ENCODE assay signal across 16 cellular contexts in the genomic region with DNA sequence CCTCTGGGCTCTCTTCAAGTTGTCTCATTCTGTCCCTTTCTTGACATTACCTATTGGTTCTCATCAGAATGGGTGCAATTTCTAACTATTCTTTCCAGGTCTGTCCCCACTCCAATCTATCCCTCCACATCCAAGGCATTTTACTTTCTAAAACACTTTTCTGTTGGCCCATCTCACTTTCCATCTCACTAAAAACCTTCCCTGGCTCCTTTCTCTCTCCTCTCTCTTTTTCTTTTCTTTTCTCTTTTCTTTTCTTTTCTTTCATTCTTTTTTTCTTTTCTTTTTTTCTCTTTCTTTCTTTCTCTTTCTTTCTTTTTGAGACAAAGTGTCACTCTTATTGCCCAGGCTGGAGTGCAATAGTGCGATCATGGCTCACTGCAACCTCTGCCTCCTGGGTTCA.
DNase-seq lines count a peak whose midpoint lies in the region; ATAC-seq and TF ChIP-seq lines count a peak whose summit lies in the region.
"Had no signal": no experiment of that assay in that cellular context is flagged by ENCODE, and none has a peak within 500 bp of the region (broad histone marks: within the 10 kb centered on the region; RNA-seq: fewer than 3 reads in every experiment).

No MANE protein-coding gene starts in this region.

- no peak for DNase-seq in activated T-cell treated with anti-CD3 and anti-CD28 coated beads, Interleukin-2, amount 50 U/mL, for 72 hours
- DNase-seq in activated T-cell treated with anti-CD3 and anti-CD28 coated beads, Interleukin-2, amount 50 U/mL, for 24 hours: no peak
- DNase-seq in HFFc6: no peak
- no peak for DNase-seq in central memory CD8-positive, alpha-beta T cell (ENCODE audit: low spot score in 2 of 2)
- DNase-seq in stimulated activated naive B cell treated with anti-CD40 and anti-IgM and Interleukin-4, amounts not matched to agents 10 μg/mL and 1 μg/mL and 100 μg/mL, for 72 hours: no peak
- DNase-seq in caudate nucleus (lab: John Stamatoyannopoulos, UW): no peak
- no peak for DNase-seq in stomach
- DNase-seq: Calu3, MM.1S, NCI-H1105, NCI-H1694 treated with DMSO at 0.1 percent for 48 hours, Peyer's patch, Right ventricle myocardium superior had no signal

- TF ChIP-seq EP300 in stomach (IDR thresholded peaks at IDR 0.05): no peak

- H3K36me3 ChIP-seq in stomach: no peaks in the 10 kb centered on the region
- H3K36me3 ChIP-seq: Peyer's patch had no signal

- H3K9me3 ChIP-seq in stomach: no peaks in the 10 kb centered on the region
- H3K9me3 ChIP-seq: Peyer's patch had no signal

- peak overlapping the region in 1 of 2 donors; percentile 1 for H3K4me3 Mint-ChIP-seq in activated T-cell treated with anti-CD3 and anti-CD28 coated beads, Interleukin-2, amount 50 U/mL, for 72 hours
- H3K4me3 Mint-ChIP-seq in activated T-cell treated with anti-CD3 and anti-CD28 coated beads, Interleukin-2, amount 50 U/mL, for 24 hours: no peak overlapping the region
- H3K4me3 Mint-ChIP-seq in HFFc6: no peak overlapping the region
- H3K4me3 Mint-ChIP-seq in central memory CD8-positive, alpha-beta T cell: no peak overlapping the region
- H3K4me3 Mint-ChIP-seq in stimulated activated naive B cell treated with anti-CD40 and anti-IgM and Interleukin-4, amounts not matched to agents 10 μg/mL and 1 μg/mL and 100 μg/mL, for 72 hours: no peak overlapping the region

- no peaks in the 10 kb centered on the region for H3K9me3 Mint-ChIP-seq in activated T-cell treated with anti-CD3 and anti-CD28 coated beads, Interleukin-2, amount 50 U/mL, for 72 hours
- no peaks in the 10 kb centered on the region for H3K9me3 Mint-ChIP-seq in activated T-cell treated with anti-CD3 and anti-CD28 coated beads, Interleukin-2, amount 50 U/mL, for 24 hours
- no peaks in the 10 kb centered on the region for H3K9me3 Mint-ChIP-seq in HFFc6
- H3K9me3 Mint-ChIP-seq in central memory CD8-positive, alpha-beta T cell: no peaks in the 10 kb centered on the region
- H3K9me3 Mint-ChIP-seq in stimulated activated naive B cell treated with anti-CD40 and anti-IgM and Interleukin-4, amounts not matched to agents 10 μg/mL and 1 μg/mL and 100 μg/mL, for 72 hours: no peaks in the 10 kb centered on the region

- no peak overlapping the region for H3K4me3 ChIP-seq in stomach
- H3K4me3 ChIP-seq: Peyer's patch had no signal

- H3K27ac ChIP-seq in caudate nucleus (ENCODE audit: low read depth, low read length) (no peak overlapping the region), stomach (no peak overlapping the region)
- H3K27ac ChIP-seq: C4-2B, Peyer's patch had no signal

- no peak for TF ChIP-seq POLR2A in stomach (IDR thresholded peaks at IDR 0.05)

- peaks cover 78% of the 10 kb centered on the region for H3K4me1 Mint-ChIP-seq in activated T-cell treated with anti-CD3 and anti-CD28 coated beads, Interleukin-2, amount 50 U/mL, for 72 hours (ENCODE audit: low read depth)
- peaks cover 66% of the 10 kb centered on the region for H3K4me1 Mint-ChIP-seq in activated T-cell treated with anti-CD3 and anti-CD28 coated beads, Interleukin-2, amount 50 U/mL, for 24 hours (ENCODE audit: low read depth)
- H3K4me1 Mint-ChIP-seq in HFFc6 (ENCODE audit: low read depth): peaks cover 76% of the 10 kb centered on the region
- H3K4me1 Mint-ChIP-seq in central memory CD8-positive, alpha-beta T cell: peaks cover 21% of the 10 kb centered on the region
- H3K4me1 Mint-ChIP-seq in stimulated activated naive B cell treated with anti-CD40 and anti-IgM and Interleukin-4, amounts not matched to agents 10 μg/mL and 1 μg/mL and 100 μg/mL, for 72 hours: peaks cover 28 to 29% of the 10 kb centered on the region in 2 donors

- H3K27ac Mint-ChIP-seq in activated T-cell treated with anti-CD3 and anti-CD28 coated beads, Interleukin-2, amount 50 U/mL, for 72 hours: peak overlapping the region; percentile 1
- H3K27ac Mint-ChIP-seq in activated T-cell treated with anti-CD3 and anti-CD28 coated beads, Interleukin-2, amount 50 U/mL, for 24 hours: no peak overlapping the region
- H3K27ac Mint-ChIP-seq in HFFc6: peak overlapping the region; percentile 47; the same call in 1 of the 2 replicates
- H3K27ac Mint-ChIP-seq in central memory CD8-positive, alpha-beta T cell (ENCODE audit: low read depth): peak overlapping the region; percentile 13
- peak overlapping the region; percentile 33 for H3K27ac Mint-ChIP-seq in stimulated activated naive B cell treated with anti-CD40 and anti-IgM and Interleukin-4, amounts not matched to agents 10 μg/mL and 1 μg/mL and 100 μg/mL, for 72 hours

- no peaks in the 10 kb centered on the region for H3K27me3 Mint-ChIP-seq in activated T-cell treated with anti-CD3 and anti-CD28 coated beads, Interleukin-2, amount 50 U/mL, for 72 hours (ENCODE audit: low read depth)
- no peaks in the 10 kb centered on the region for H3K27me3 Mint-ChIP-seq in activated T-cell treated with anti-CD3 and anti-CD28 coated beads, Interleukin-2, amount 50 U/mL, for 24 hours
- peaks cover 1% of the 10 kb centered on the region; the same call in 1 of the 2 replicates for H3K27me3 Mint-ChIP-seq in HFFc6 (ENCODE audit: insufficient read depth)
- H3K27me3 Mint-ChIP-seq in central memory CD8-positive, alpha-beta T cell: no peaks in the 10 kb centered on the region
- H3K27me3 Mint-ChIP-seq in stimulated activated naive B cell treated with anti-CD40 and anti-IgM and Interleukin-4, amounts not matched to agents 10 μg/mL and 1 μg/mL and 100 μg/mL, for 72 hours: no peaks in the 10 kb centered on the region

- no peak for ATAC-seq in activated T-cell treated with anti-CD3 and anti-CD28 coated beads, Interleukin-2, amount 50 U/mL, for 72 hours (replicated peaks in 1 of 2)
- no peak for ATAC-seq in central memory CD8-positive, alpha-beta T cell (replicated peaks; ENCODE audit: extremely low read depth, poor library complexity, severe bottlenecking)
- ATAC-seq in stimulated activated naive B cell treated with anti-CD40 and anti-IgM and Interleukin-4, amounts not matched to agents 10 μg/mL and 1 μg/mL and 100 μg/mL, for 72 hours (replicated peaks): no peak
- no peak for ATAC-seq in GM19452 (IDR thresholded peaks at IDR 0.05; ENCODE audit: unreplicated experiment)
- ATAC-seq: SK-N-SH treated with all-trans-retinoic acid at 6 μM for 48 hours had no signal

- intact Hi-C loops in stomach (cut with DNase I; ENCODE audit: low total_unique reads): loop anchor here (5.0 kb wide), 1 partner anchor 193 kb away; no protein-coding TSS in a partner anchor

- H3K36me3 Mint-ChIP-seq in activated T-cell treated with anti-CD3 and anti-CD28 coated beads, Interleukin-2, amount 50 U/mL, for 72 hours (ENCODE audit: insufficient read depth in 2 of 2): no peaks in the 10 kb centered on the region
- H3K36me3 Mint-ChIP-seq in activated T-cell treated with anti-CD3 and anti-CD28 coated beads, Interleukin-2, amount 50 U/mL, for 24 hours (ENCODE audit: low read depth): no peaks in the 10 kb centered on the region
- H3K36me3 Mint-ChIP-seq in HFFc6 (ENCODE audit: low read depth): no peaks in the 10 kb centered on the region
- H3K36me3 Mint-ChIP-seq in central memory CD8-positive, alpha-beta T cell (ENCODE audit: insufficient read depth): no peaks in the 10 kb centered on the region
- H3K36me3 Mint-ChIP-seq in stimulated activated naive B cell treated with anti-CD40 and anti-IgM and Interleukin-4, amounts not matched to agents 10 μg/mL and 1 μg/mL and 100 μg/mL, for 72 hours: no peaks in the 10 kb centered on the region

- TF ChIP-seq CTCF in HFFc6 (IDR thresholded peaks at IDR 0.05) (no peak), stomach (IDR thresholded peaks at IDR 0.05) (no peak)

- peaks cover 0 to 10% (median 0%) of the 10 kb centered on the region in 4 donors for H3K4me1 ChIP-seq in stomach
- H3K4me1 ChIP-seq: Peyer's patch had no signal

- 97 to 100% (median 100%) methylated on average over 1 of the region's 1 CpG for WGBS in stomach, 5 donors

- no peaks in the 10 kb centered on the region for H3K27me3 ChIP-seq in stomach
- H3K27me3 ChIP-seq: Peyer's patch had no signal
